In the genomic region with DNA sequence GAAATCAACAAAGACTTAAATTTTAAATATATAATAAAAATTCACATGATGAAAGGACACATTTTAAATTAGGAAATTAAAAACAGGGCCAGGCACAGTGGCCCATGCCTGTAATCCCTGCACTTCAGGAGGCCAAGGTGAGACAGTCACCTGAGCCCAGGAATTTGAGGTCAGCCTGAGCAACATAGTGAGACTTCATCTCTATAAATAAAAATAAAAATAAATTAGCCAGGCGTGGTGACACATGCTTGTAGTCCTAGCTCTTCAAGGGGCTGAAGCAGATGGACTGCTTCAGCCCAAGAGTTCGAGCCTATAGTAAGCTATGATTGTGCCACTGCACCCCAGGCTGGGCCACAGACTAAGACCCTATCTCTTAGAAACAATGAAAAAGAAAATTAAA, we compare ENCODE assay signal across 23 cellular contexts. TPM values are rescaled to one million over a fixed set of nuclear protein-coding genes. Genes with fewer than 3 reads are reported as not detected.
DNase-seq lines count a peak whose midpoint lies in the region; ATAC-seq and TF ChIP-seq lines count a peak whose summit lies in the region.
"Had no signal": no experiment of that assay in that cellular context is flagged by ENCODE, and none has a peak within 500 bp of the region (broad histone marks: within the 10 kb centered on the region; RNA-seq: fewer than 3 reads in every experiment).

No MANE protein-coding gene starts in this region.

- H3K27me3 ChIP-seq in DOHH2 (ENCODE audit: control insufficient read depth, low read length) (no peaks in the 10 kb centered on the region), GM23338 (ENCODE audit: insufficient read depth) (no peaks in the 10 kb centered on the region), SU-DHL-6 (ENCODE audit: low read length) (no peaks in the 10 kb centered on the region)
- H3K27me3 ChIP-seq: Peyer's patch had no signal

- H3K9me3 ChIP-seq in DOHH2 (ENCODE audit: control insufficient read depth, insufficient read depth, low read length) = no peaks in the 10 kb centered on the region
- H3K9me3 ChIP-seq in SU-DHL-6 (ENCODE audit: insufficient read depth, low read length) = no peaks in the 10 kb centered on the region
- H3K9me3 ChIP-seq: Caco-2, Peyer's patch, SK-N-SH had no signal

- peak overlapping the region; percentile 61 for H3K4me2 ChIP-seq in DOHH2 (ENCODE audit: low read length)
- peak overlapping the region; percentile 4; the same call in 1 of the 2 replicates for H3K4me2 ChIP-seq in GM23338
- H3K4me2 ChIP-seq in SU-DHL-6 (ENCODE audit: low read depth, low read length, poor library complexity, severe bottlenecking) = peak overlapping the region; percentile 96
- H3K4me2 ChIP-seq: SK-N-SH had no signal

- H3K4me1 ChIP-seq in DOHH2 (ENCODE audit: control insufficient read depth, low read length) (peaks cover 90% of the 10 kb centered on the region), GM23338 (ENCODE audit: insufficient read depth) (peaks cover 83% of the 10 kb centered on the region)
- H3K4me1 ChIP-seq: Caco-2, Peyer's patch had no signal

- H3K27ac Mint-ChIP-seq in GM23338 (peak overlapping the region; percentile 66; the same call in 1 of the 2 replicates), memory B cell (peak overlapping the region; percentile 40), endothelial cell (ENCODE audit: unreplicated experiment) (no peak overlapping the region)
- H3K27ac Mint-ChIP-seq in activated T-cell treated with anti-CD3 and anti-CD28 coated beads, Interleukin-2, amount 50 U/mL, for 72 hours = no peak overlapping the region
- H3K27ac Mint-ChIP-seq: CD8-positive, alpha-beta T cell had no signal

- no peaks in the 10 kb centered on the region for H3K9me3 Mint-ChIP-seq in GM23338
- H3K9me3 Mint-ChIP-seq in memory B cell = no peaks in the 10 kb centered on the region
- no peaks in the 10 kb centered on the region for H3K9me3 Mint-ChIP-seq in endothelial cell (ENCODE audit: unreplicated experiment)
- no peaks in the 10 kb centered on the region for H3K9me3 Mint-ChIP-seq in activated T-cell treated with anti-CD3 and anti-CD28 coated beads, Interleukin-2, amount 50 U/mL, for 72 hours

- H3K4me3 Mint-ChIP-seq in GM23338 = no peak overlapping the region; the same call in 2 of the 3 replicates
- no peak overlapping the region for H3K4me3 Mint-ChIP-seq in memory B cell
- H3K4me3 Mint-ChIP-seq in endothelial cell (ENCODE audit: unreplicated experiment) = no peak overlapping the region
- no peak overlapping the region for H3K4me3 Mint-ChIP-seq in activated T-cell treated with anti-CD3 and anti-CD28 coated beads, Interleukin-2, amount 50 U/mL, for 72 hours
- H3K4me3 Mint-ChIP-seq: CD8-positive, alpha-beta T cell had no signal

- peak overlapping the region; percentile 22 for H3K4me3 ChIP-seq in DOHH2 (ENCODE audit: low read length)
- no peak overlapping the region for H3K4me3 ChIP-seq in GM23338
- peak overlapping the region; percentile 8 for H3K4me3 ChIP-seq in SU-DHL-6 (ENCODE audit: insufficient read depth, low read length, poor library complexity, severe bottlenecking)
- H3K4me3 ChIP-seq: Peyer's patch had no signal

- H3K9ac ChIP-seq in SU-DHL-6 (ENCODE audit: low read length) = peak overlapping the region; percentile 39
- H3K9ac ChIP-seq: SK-N-SH had no signal

- peaks cover 2% of the 10 kb centered on the region for H3K27me3 Mint-ChIP-seq in GM23338 (ENCODE audit: insufficient read depth, low read depth, poor library complexity)
- H3K27me3 Mint-ChIP-seq in memory B cell = no peaks in the 10 kb centered on the region
- peaks cover 1% of the 10 kb centered on the region for H3K27me3 Mint-ChIP-seq in endothelial cell (ENCODE audit: unreplicated experiment)
- no peaks in the 10 kb centered on the region for H3K27me3 Mint-ChIP-seq in activated T-cell treated with anti-CD3 and anti-CD28 coated beads, Interleukin-2, amount 50 U/mL, for 72 hours (ENCODE audit: low read depth)

- H3K4me1 Mint-ChIP-seq in GM23338 (peaks cover 62% of the 10 kb centered on the region), memory B cell (peaks cover 27% of the 10 kb centered on the region), endothelial cell (ENCODE audit: unreplicated experiment) (peaks cover 26% of the 10 kb centered on the region)
- peaks cover 40% of the 10 kb centered on the region for H3K4me1 Mint-ChIP-seq in activated T-cell treated with anti-CD3 and anti-CD28 coated beads, Interleukin-2, amount 50 U/mL, for 72 hours (ENCODE audit: low read depth)

- H3K27ac ChIP-seq in DOHH2 (ENCODE audit: low read depth, low read length) (peak overlapping the region; percentile 55), GM23338 (ENCODE audit: low read depth) (peak overlapping the region; percentile 47), SU-DHL-6 (ENCODE audit: low read depth, low read length) (peak overlapping the region; percentile 95)
- H3K27ac ChIP-seq: C4-2B, Peyer's patch had no signal

- DNase-seq in GM23338 (ENCODE audit: low spot score) = no peak
- DNase-seq in memory B cell (ENCODE audit: low spot score in 2 of 2) = no peak
- no peak for DNase-seq in endothelial cell (ENCODE audit: low spot score)
- no peak for DNase-seq in DMS153 treated with DMSO at 0.1 percent for 48 hours (lab: John Stamatoyannopoulos, UW; ENCODE audit: unreplicated experiment)
- DNase-seq in activated T-cell treated with anti-CD3 and anti-CD28 coated beads, Interleukin-2, amount 50 U/mL, for 72 hours = no peak
- DNase-seq in NCI-H748 treated with DMSO at 0.1 percent for 48 hours (lab: John Stamatoyannopoulos, UW) = no peak
- DNase-seq: Caco-2; CD8-positive, alpha-beta T cell; DMS79; GF-D8; HCEC 1CT; IMR-90; KG1; MM.1S; NCI-H2029; NCI-H446 treated with DMSO at 0.1 percent for 48 hours; NCI-H526 treated with DMSO at 0.1 percent for 48 hours; OCI-M1; Peyer's patch; SK-N-SH had no signal

- H2AFZ ChIP-seq in GM23338 (no peak overlapping the region), SU-DHL-6 (ENCODE audit: low read depth, low read length, severe bottlenecking) (no peak overlapping the region)

- H3K79me2 ChIP-seq in DOHH2 (ENCODE audit: control insufficient read depth, low read length) (peaks cover 88% of the 10 kb centered on the region), GM23338 (replicated peaks; ENCODE audit: insufficient read depth) (peaks cover 99% of the 10 kb centered on the region), SU-DHL-6 (ENCODE audit: insufficient read depth, low read length) (peaks cover 95% of the 10 kb centered on the region)

- H3F3A ChIP-seq in DOHH2 (ENCODE audit: control insufficient read depth, insufficient read depth) (peaks cover 31% of the 10 kb centered on the region), GM23338 (replicated peaks; ENCODE audit: low read depth) (no peaks in the 10 kb centered on the region), SU-DHL-6 (ENCODE audit: insufficient read depth) (peaks cover 80% of the 10 kb centered on the region)

- H3K36me3 Mint-ChIP-seq in GM23338 (ENCODE audit: low read depth) (peaks cover 5% of the 10 kb centered on the region; the same call in 2 of the 3 replicates), memory B cell (peaks cover 1% of the 10 kb centered on the region), endothelial cell (ENCODE audit: low read depth, unreplicated experiment) (no peaks in the 10 kb centered on the region)
- peaks cover 0 to 3% of the 10 kb centered on the region in 2 donors for H3K36me3 Mint-ChIP-seq in activated T-cell treated with anti-CD3 and anti-CD28 coated beads, Interleukin-2, amount 50 U/mL, for 72 hours (ENCODE audit: insufficient read depth in 2 of 2)
- H3K36me3 Mint-ChIP-seq: CD8-positive, alpha-beta T cell had no signal

- no peak for TF ChIP-seq CTCF in DOHH2 (IDR thresholded peaks at IDR 0.05; ENCODE audit: low read depth, low read length, poor library complexity, severe bottlenecking)
- TF ChIP-seq CTCF in GM23338 (conservative IDR thresholded peaks at IDR 0.05; ENCODE audit: low read depth in 2 of 2) = no peak
- no peak for TF ChIP-seq CTCF in SU-DHL-6 (IDR thresholded peaks at IDR 0.05; ENCODE audit: insufficient read depth, low read length, poor library complexity, severe bottlenecking)
- no peak for TF ChIP-seq CTCF in endothelial cell (IDR thresholded peaks at IDR 0.05; ENCODE audit: unreplicated experiment)

- no peaks in the 10 kb centered on the region; the same call in 1 of the 2 replicates for H3K36me3 ChIP-seq in DOHH2 (ENCODE audit: control insufficient read depth, low read length)
- H3K36me3 ChIP-seq in GM23338 (ENCODE audit: insufficient read depth) = no peaks in the 10 kb centered on the region
- H3K36me3 ChIP-seq in SU-DHL-6 (ENCODE audit: low read length) = no peaks in the 10 kb centered on the region
- H3K36me3 ChIP-seq: Peyer's patch had no signal

- peak; percentile 44 for ATAC-seq in GM23338
- no peak for ATAC-seq in memory B cell (ENCODE audit: low read depth)
- no peak for ATAC-seq in activated T-cell treated with anti-CD3 and anti-CD28 coated beads, Interleukin-2, amount 50 U/mL, for 72 hours (replicated peaks in 1 of 2)
- ATAC-seq: CD8-positive, alpha-beta T cell had no signal

- no peaks in the 10 kb centered on the region for H3K9me2 ChIP-seq in DOHH2 (replicated peaks; ENCODE audit: control insufficient read depth, low read length)
- no peaks in the 10 kb centered on the region for H3K9me2 ChIP-seq in GM23338 (ENCODE audit: insufficient read depth)
- no peaks in the 10 kb centered on the region for H3K9me2 ChIP-seq in SU-DHL-6 (replicated peaks; ENCODE audit: insufficient read depth, low read length)
- H3K9me2 ChIP-seq: SK-N-SH had no signal

- H4K20me1 ChIP-seq in DOHH2 (ENCODE audit: control insufficient read depth, insufficient read depth, low read depth, low read length) (0 out of 2 replicates have a peak, but pooled peaks cover under 1% of the 10 kb centered on the region), GM23338 (replicated peaks; ENCODE audit: insufficient read depth) (peaks cover 13% of the 10 kb centered on the region), SU-DHL-6 (ENCODE audit: low read depth, low read length) (0 out of 2 replicates have a peak, but pooled peaks cover 9% of the 10 kb centered on the region)

TF ChIP-seq in GM23338, 12 proteins besides CTCF, POLR2A, EP300 and RAD21 (continues in another document):
- TF ChIP-seq, protein P1, sequence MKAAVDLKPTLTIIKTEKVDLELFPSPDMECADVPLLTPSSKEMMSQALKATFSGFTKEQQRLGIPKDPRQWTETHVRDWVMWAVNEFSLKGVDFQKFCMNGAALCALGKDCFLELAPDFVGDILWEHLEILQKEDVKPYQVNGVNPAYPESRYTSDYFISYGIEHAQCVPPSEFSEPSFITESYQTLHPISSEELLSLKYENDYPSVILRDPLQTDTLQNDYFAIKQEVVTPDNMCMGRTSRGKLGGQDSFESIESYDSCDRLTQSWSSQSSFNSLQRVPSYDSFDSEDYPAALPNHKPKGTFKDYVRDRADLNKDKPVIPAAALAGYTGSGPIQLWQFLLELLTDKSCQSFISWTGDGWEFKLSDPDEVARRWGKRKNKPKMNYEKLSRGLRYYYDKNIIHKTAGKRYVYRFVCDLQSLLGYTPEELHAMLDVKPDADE (IDR thresholded peaks at IDR 0.05) = no peak
- no peak for TF ChIP-seq CREB1 (CRISPR knock-in tag; IDR thresholded peaks at IDR 0.05; ENCODE audit: low read depth)
- TF ChIP-seq EZH2 (IDR thresholded peaks at IDR 0.05; ENCODE audit: low read depth, unreplicated experiment) = no peak

RNA-seq across cellular contexts. Expression of a gene that starts 29.3 kb away (rescaled TPM):
- total RNA-seq in GM23338 (2014; rRNA removed; shearing (Covaris generic)) = 293 and 296 TPM in 2 replicates
- 174 and 196 TPM in 2 replicates for polyA plus RNA-seq in GM23338 (2016; fragmentation: Nextera tagmentation; extraction: Ambion mirVana)
- total RNA-seq in endothelial cell (ENCODE audit: unreplicated experiment) = 59.6 TPM
- total RNA-seq in activated T-cell treated with anti-CD3 and anti-CD28 coated beads, Interleukin-2, amount 50 U/mL, for 72 hours = 10 to 100 TPM; 59.2 to 64.2 TPM

Comparison
In these comparisons a context has a peak if more than half of its experiments do, and no peak if none do; other contexts are left out.
1. H3K4me2 ChIP-seq: peak in every context shown above with its lines; median percentile 96 in SU-DHL-6; 61 in DOHH2; 4 in GM23338.
2. H3K27ac Mint-ChIP-seq: peak in GM23338 (single experiment) and memory B cell (single experiment); none in endothelial cell (single experiment) and activated T-cell treated with anti-CD3 and anti-CD28 coated beads, Interleukin-2, amount 50 U/mL, for 72 hours (single experiment).
3. Peak in every context shown above with its lines, with median percentiles within 50 percentile points of each other: H3K27ac ChIP-seq.